ENCODE assay signal across 8 cellular contexts in genomic region chr4:33060873-33061542, GRCh38.
DNase-seq lines count a peak whose midpoint lies in the region; ATAC-seq lines count a peak whose summit lies in the region.

No MANE protein-coding gene starts in this region.

- peak; percentile 70 for ATAC-seq in GM18909 (IDR thresholded peaks at IDR 0.05; ENCODE audit: poor library complexity, unreplicated experiment)

- in situ Hi-C loops in KBM-7 (cut with MboI; ENCODE audit: low pct_unique_long_range_greater_than_20kb, low sequenced_read_pairs) (no loop called here), SK-MEL-5 (cut with HindIII; ENCODE audit: low pct_unique_long_range_greater_than_20kb, low sequenced_read_pairs) (no loop called here)

- peak; percentile 65 for DNase-seq in Ammon's horn (ENCODE audit: low spot score)
- DNase-seq in KBM-7: peak; percentile 43
- DNase-seq in SK-MEL-5 (ENCODE audit: low read depth, low spot score): peak; percentile 76
- DNase-seq in globus pallidus (ENCODE audit: low spot score): peak; percentile 52
- DNase-seq in renal cortical epithelial cell (ENCODE audit: low read depth): peak; percentile 53
- no peak for DNase-seq in stimulated activated naive CD4-positive, alpha-beta T cell (lab: John Stamatoyannopoulos, UW)
- no peak for DNase-seq in stimulated activated CD8-positive, alpha-beta memory T cell treated with anti-CD3 and anti-CD28 coated beads, Interleukin-4, amount 100 ng/mL, for 48 hours

Comparison
In these comparisons a context has a peak if more than half of its experiments do, and no peak if none do; other contexts are left out.
1. DNase-seq: peak in Ammon's horn (single experiment), KBM-7 (single experiment), SK-MEL-5 (single experiment), globus pallidus (single experiment) and renal cortical epithelial cell (single experiment); none in stimulated activated naive CD4-positive, alpha-beta T cell (0 of 6) and stimulated activated CD8-positive, alpha-beta memory T cell treated with anti-CD3 and anti-CD28 coated beads, Interleukin-4, amount 100 ng/mL, for 48 hours (single experiment).